20 cellular contexts compared by ENCODE assay signal in genomic region chr5:65835191-65835590, GRCh38.
"Had no signal": no experiment of that assay in that cellular context is flagged by ENCODE, and none has a peak within 500 bp of the region (broad histone marks: within the 10 kb centered on the region; RNA-seq: fewer than 3 reads in every experiment).

No MANE protein-coding gene starts in this region.

- ATAC-seq: activated CD4-positive, alpha-beta T cell treated with anti-CD3 and anti-CD28 coated beads for 36 hours; activated naive CD4-positive, alpha-beta T cell treated with anti-CD3 and anti-CD28 coated beads, Interleukin-2, amount 50 U/mL, for 72 hours; effector memory CD8-positive, alpha-beta T cell; WTC11 had no signal

- H3K27me3 ChIP-seq: adrenal gland, tibial nerve, uterus had no signal

- H3K27ac ChIP-seq: adrenal gland, left ventricle myocardium inferior, tibial nerve, uterus had no signal

- H3K4me3 ChIP-seq: adrenal gland, left ventricle myocardium inferior, tibial nerve, uterus had no signal

- DNase-seq: activated CD4-positive, alpha-beta memory T cell treated with anti-CD3 and anti-CD28 coated beads for 36 hours; activated CD4-positive, alpha-beta T cell treated with anti-CD3 and anti-CD28 coated beads for 36 hours; activated gamma-delta T cell treated with Interleukin-2 at 50 U/mL for 16 hours; activated T-cell treated with anti-CD3 and anti-CD28 coated beads for 4 hours; adrenal gland; dermis blood vessel endothelial cell; effector memory CD8-positive, alpha-beta T cell; glutamatergic neuron; kidney; left ventricle myocardium inferior; occipital lobe; retina; stimulated activated CD4-positive, alpha-beta T cell treated with anti-CD3 and anti-CD28 coated beads, Interleukin-12 subunit alpha, Interleukin-12 subunit beta, amount 100 ng/mL, for 4 hours; stimulated activated CD4-positive, alpha-beta T cell treated with anti-CD3 and anti-CD28 coated beads, Interleukin-1b, Interleukin-23, amount 100 ng/mL, for 48 hours; stimulated activated CD8-positive, alpha-beta memory T cell treated with anti-CD3 and anti-CD28 coated beads, Interleukin-4, amount 100 ng/mL, for 48 hours; stimulated activated naive CD4-positive, alpha-beta T cell; uterus had no signal

- H3K36me3 ChIP-seq: adrenal gland, left ventricle myocardium inferior, tibial nerve, uterus had no signal

- H3K9me3 ChIP-seq: adrenal gland, left ventricle myocardium inferior, tibial nerve, uterus had no signal

- H3K4me1 ChIP-seq: adrenal gland, left ventricle myocardium inferior, uterus had no signal
